ENCODE assay signal across 16 cellular contexts in genomic region chr6:45895569-45895968, GRCh38.
"Had no signal": no experiment of that assay in that cellular context is flagged by ENCODE, and none has a peak within 500 bp of the region (broad histone marks: within the 10 kb centered on the region; RNA-seq: fewer than 3 reads in every experiment).

No MANE protein-coding gene starts in this region.

- H3K4me3 Mint-ChIP-seq: activated naive CD4-positive, alpha-beta T cell treated with anti-CD3 and anti-CD28 coated beads for 36 hours; endodermal cell; nephron; stimulated activated naive CD8-positive, alpha-beta T cell treated with anti-CD3 and anti-CD28 coated beads, Interleukin-15, Interleukin-2, amounts not matched to agents 100 ng/mL and 50 ng/mL, for 24 hours; type B pancreatic cell; WTC11 had no signal

- H3K36me3 Mint-ChIP-seq: type B pancreatic cell, WTC11 had no signal

- H3K27me3 ChIP-seq: adrenal gland, gastroesophageal sphincter, right atrium auricular region had no signal

- H3K27me3 Mint-ChIP-seq: progenitor cell of endocrine pancreas, type B pancreatic cell had no signal

- H3K36me3 ChIP-seq: adrenal gland, gastroesophageal sphincter, right atrium auricular region had no signal

- ATAC-seq: gastroesophageal sphincter, left lobe of liver, WTC11 had no signal

- H3K4me1 Mint-ChIP-seq: nephron had no signal

- H3K9me2 ChIP-seq: SK-N-SH had no signal

- H3K4me2 ChIP-seq: SK-N-SH had no signal

- H3K27ac Mint-ChIP-seq: activated naive CD4-positive, alpha-beta T cell treated with anti-CD3 and anti-CD28 coated beads for 36 hours; endodermal cell; nephron; progenitor cell of endocrine pancreas; stimulated activated naive CD8-positive, alpha-beta T cell treated with anti-CD3 and anti-CD28 coated beads, Interleukin-15, Interleukin-2, amounts not matched to agents 100 ng/mL and 50 ng/mL, for 24 hours; type B pancreatic cell; WTC11 had no signal

- H3K4me1 ChIP-seq: adrenal gland, gastroesophageal sphincter had no signal

- H3K4me3 ChIP-seq: adrenal gland, gastroesophageal sphincter, right atrium auricular region had no signal

- H3K9me3 Mint-ChIP-seq: activated naive CD4-positive, alpha-beta T cell treated with anti-CD3 and anti-CD28 coated beads for 36 hours; endodermal cell; WTC11 had no signal

- DNase-seq: activated naive CD4-positive, alpha-beta T cell treated with anti-CD3 and anti-CD28 coated beads for 36 hours; adrenal gland; endodermal cell; erythroblast; islet precursor cell; Right ventricle myocardium superior; SK-N-SH; stimulated activated CD4-positive, alpha-beta T cell treated with anti-CD3 and anti-CD28 coated beads, Interleukin-4, amount 100 ng/mL, for 24 hours had no signal

- H3K9ac ChIP-seq: SK-N-SH had no signal

- H3K9me3 ChIP-seq: adrenal gland, gastroesophageal sphincter, right atrium auricular region, SK-N-SH had no signal

- H3K27ac ChIP-seq: adrenal gland, gastroesophageal sphincter had no signal
